14 cellular contexts compared by ENCODE assay signal in genomic region chr11:70825893-70826540, GRCh38.
DNase-seq lines count a peak whose midpoint lies in the region; ATAC-seq and TF ChIP-seq lines count a peak whose summit lies in the region.
"Had no signal": no experiment of that assay in that cellular context is flagged by ENCODE, and none has a peak within 500 bp of the region (broad histone marks: within the 10 kb centered on the region; RNA-seq: fewer than 3 reads in every experiment).

No MANE protein-coding gene starts in this region.

- H3K79me1 ChIP-seq in mesendoderm (ENCODE audit: low read length): no peaks in the 10 kb centered on the region

- H2AK5ac ChIP-seq in mesendoderm (ENCODE audit: low read length): no peak overlapping the region

- H3K9ac ChIP-seq in adipocyte (ENCODE audit: low read length) (no peak overlapping the region), mesendoderm (ENCODE audit: low read length) (no peak overlapping the region)

- no peak overlapping the region for H2BK120ac ChIP-seq in mesendoderm (ENCODE audit: low read depth, low read length)

- no peak overlapping the region for H2BK15ac ChIP-seq in mesendoderm (replicated peaks; ENCODE audit: low read depth)

- H3K4me3 ChIP-seq in adipocyte (ENCODE audit: low read length) (peak overlapping the region; percentile 68), mesendoderm (ENCODE audit: low read length) (no peak overlapping the region), suprapubic skin (peak overlapping the region; percentile 27)

- CTCF ChIA-PET in activated CD8-positive, alpha-beta T cell treated with anti-CD3 and anti-CD28 coated beads for 36 hours (lab: Charles Lee): interaction anchor here (2.5 kb wide), 1 partner anchor 12 kb away, joined by 7 read pairs; no protein-coding TSS in a partner anchor

- no peak overlapping the region for H4K5ac ChIP-seq in mesendoderm (ENCODE audit: low read length)

- no peaks in the 10 kb centered on the region for H3K4me1 Mint-ChIP-seq in activated CD8-positive, alpha-beta T cell treated with anti-CD3 and anti-CD28 coated beads for 36 hours (ENCODE audit: low read depth)
- H3K4me1 Mint-ChIP-seq: immature natural killer cell had no signal

- no CpG with 5 or more reads among the region's 21 CpGs for WGBS in mesendoderm (ENCODE audit: extremely low coverage, insufficient coverage, low lambda C conversion rate)
- WGBS in suprapubic skin: 33% methylated on average over 21 of the region's 21 CpGs

- no peaks in the 10 kb centered on the region for H3K36me3 Mint-ChIP-seq in activated CD8-positive, alpha-beta T cell treated with anti-CD3 and anti-CD28 coated beads for 36 hours (ENCODE audit: low read depth)
- H3K36me3 Mint-ChIP-seq: activated naive CD8-positive, alpha-beta T cell treated with anti-CD3 and anti-CD28 coated beads for 36 hours; immature natural killer cell; type B pancreatic cell had no signal

- H3K4ac ChIP-seq in mesendoderm (ENCODE audit: low read depth, low read length): no peak overlapping the region

- H3K9me3 ChIP-seq in adipocyte (ENCODE audit: control insufficient read depth, low read length) (no peaks in the 10 kb centered on the region), suprapubic skin (no peaks in the 10 kb centered on the region)

- H3K79me2 ChIP-seq in mesendoderm (ENCODE audit: control insufficient read depth, insufficient read depth, low read length): no peaks in the 10 kb centered on the region

- no peak for TF ChIP-seq POLR2A in suprapubic skin (IDR thresholded peaks at IDR 0.05)

- H3K36me3 ChIP-seq in adipocyte (ENCODE audit: control insufficient read depth, insufficient read depth, low read length, severe bottlenecking): no peaks in the 10 kb centered on the region
- no peaks in the 10 kb centered on the region for H3K36me3 ChIP-seq in mesendoderm (ENCODE audit: control insufficient read depth, insufficient read depth, low read length)
- H3K36me3 ChIP-seq in suprapubic skin: no peaks in the 10 kb centered on the region

- peak; percentile 58 for DNase-seq in NCI-H82 (lab: John Stamatoyannopoulos, UW)
- DNase-seq in NCI-H82 treated with DMSO at 0.1 percent for 48 hours (lab: John Stamatoyannopoulos, UW; ENCODE audit: unreplicated experiment): no peak
- DNase-seq in adipocyte (ENCODE audit: low read depth): no peak
- DNase-seq in mesendoderm: no peak
- no peak for DNase-seq in suprapubic skin (ENCODE audit: low spot score in 2 of 2)
- DNase-seq in ecto neural progenitor cell (ENCODE audit: low spot score): no peak
- DNase-seq in activated CD8-positive, alpha-beta T cell treated with anti-CD3 and anti-CD28 coated beads for 36 hours: no peak
- DNase-seq: ACHN; activated naive CD8-positive, alpha-beta T cell treated with anti-CD3 and anti-CD28 coated beads for 36 hours; immature natural killer cell; MM.1S; SHP77 had no signal

- H3K4me3 Mint-ChIP-seq in activated CD8-positive, alpha-beta T cell treated with anti-CD3 and anti-CD28 coated beads for 36 hours: no peak overlapping the region
- H3K4me3 Mint-ChIP-seq: activated naive CD8-positive, alpha-beta T cell treated with anti-CD3 and anti-CD28 coated beads for 36 hours; immature natural killer cell; type B pancreatic cell had no signal

- no peak for TF ChIP-seq EP300 in suprapubic skin (IDR thresholded peaks at IDR 0.05)

- H3K23ac ChIP-seq in mesendoderm (ENCODE audit: low read length): no peak overlapping the region

- no peaks in the 10 kb centered on the region for H3K9me3 Mint-ChIP-seq in activated CD8-positive, alpha-beta T cell treated with anti-CD3 and anti-CD28 coated beads for 36 hours
- H3K9me3 Mint-ChIP-seq: immature natural killer cell, type B pancreatic cell had no signal

- intact Hi-C loops in activated CD8-positive, alpha-beta T cell treated with anti-CD3 and anti-CD28 coated beads for 36 hours (cut with micrococcal nuclease): no loop called here

- H2BK5ac ChIP-seq in mesendoderm (ENCODE audit: low read length): no peak overlapping the region

- peaks cover 19% of the 10 kb centered on the region for H3K27me3 Mint-ChIP-seq in activated CD8-positive, alpha-beta T cell treated with anti-CD3 and anti-CD28 coated beads for 36 hours

- peaks cover 11% of the 10 kb centered on the region for H3K4me1 ChIP-seq in adipocyte (ENCODE audit: control insufficient read depth, insufficient read depth, low read length)
- peaks cover 5% of the 10 kb centered on the region for H3K4me1 ChIP-seq in mesendoderm (ENCODE audit: control insufficient read depth, low read depth, low read length)
- peaks cover 4% of the 10 kb centered on the region for H3K4me1 ChIP-seq in suprapubic skin

- H3K56ac ChIP-seq in mesendoderm (ENCODE audit: low read length): no peak overlapping the region

- no peak overlapping the region for H3K18ac ChIP-seq in mesendoderm (ENCODE audit: low read length)

- POLR2A ChIA-PET in activated CD8-positive, alpha-beta T cell treated with anti-CD3 and anti-CD28 coated beads for 36 hours (lab: Charles Lee): no interaction called here

- H3K27ac ChIP-seq in mesendoderm (ENCODE audit: low read depth, low read length) (no peak overlapping the region), suprapubic skin (no peak overlapping the region)

- TF ChIP-seq CTCF in suprapubic skin (IDR thresholded peaks at IDR 0.05): no peak
- TF ChIP-seq CTCF in activated CD8-positive, alpha-beta T cell treated with anti-CD3 and anti-CD28 coated beads for 36 hours (IDR thresholded peaks at IDR 0.05): no peak

- no peak overlapping the region for H4K8ac ChIP-seq in mesendoderm (ENCODE audit: low read depth, low read length)

- H3K27ac Mint-ChIP-seq in activated CD8-positive, alpha-beta T cell treated with anti-CD3 and anti-CD28 coated beads for 36 hours: no peak overlapping the region
- H3K27ac Mint-ChIP-seq: activated naive CD8-positive, alpha-beta T cell treated with anti-CD3 and anti-CD28 coated beads for 36 hours; immature natural killer cell; type B pancreatic cell had no signal

- H3K27me3 ChIP-seq in adipocyte (replicated peaks; ENCODE audit: control insufficient read depth, insufficient read depth, low read length) (peaks cover 3% of the 10 kb centered on the region), mesendoderm (ENCODE audit: insufficient read depth, low read length, poor library complexity) (no peaks in the 10 kb centered on the region), suprapubic skin (peaks cover 70% of the 10 kb centered on the region)

- no peak for ATAC-seq in HG03432 (IDR thresholded peaks at IDR 0.05; ENCODE audit: unreplicated experiment)
- ATAC-seq in activated CD8-positive, alpha-beta T cell treated with anti-CD3 and anti-CD28 coated beads for 36 hours: no peak

- H3K4me2 ChIP-seq in mesendoderm (ENCODE audit: low read length): peak overlapping the region; percentile 25
